1 cellular context compared by ENCODE assay signal in genomic region chr18:10398571-10398970, GRCh38.
TF ChIP-seq lines count a peak whose summit lies in the region.

No MANE protein-coding gene starts in this region.

TF ChIP-seq in GM23338, 12 proteins besides CTCF, POLR2A, EP300 and RAD21 (continued from another document):
- TF ChIP-seq ZNF462 (CRISPR knock-in tag; IDR thresholded peaks at IDR 0.05) (no peak), JUNB (IDR thresholded peaks at IDR 0.05; ENCODE audit: unreplicated experiment) (no peak), REST (IDR thresholded peaks at IDR 0.05; ENCODE audit: unreplicated experiment) (no peak)
